In genomic region chr3:16247282-16248058, GRCh38 we compare ENCODE assay signal across 8 cellular contexts. TPM values are rescaled to one million over a fixed set of nuclear protein-coding genes. Genes with fewer than 3 reads are reported as not detected.
DNase-seq lines count a peak whose midpoint lies in the region; ATAC-seq and TF ChIP-seq lines count a peak whose summit lies in the region.

No MANE protein-coding gene starts in this region.

- H3K9me3 Mint-ChIP-seq in activated T-helper 1 cell treated with anti-CD3 and anti-CD28 coated beads, Interleukin-12 subunit alpha, Interleukin-12 subunit beta, Interleukin-2, Interleukin-4 antibody, amounts not matched to agents 30 ng/mL and 10 ng/mL and 1 ng/mL, durations not matched to agents 14 hours and 24 hours and 36 hours: no peaks in the 10 kb centered on the region

- H3K36me3 Mint-ChIP-seq in activated T-helper 1 cell treated with anti-CD3 and anti-CD28 coated beads, Interleukin-12 subunit alpha, Interleukin-12 subunit beta, Interleukin-2, Interleukin-4 antibody, amounts not matched to agents 30 ng/mL and 10 ng/mL and 1 ng/mL, durations not matched to agents 14 hours and 24 hours and 36 hours (ENCODE audit: low read depth): no peaks in the 10 kb centered on the region

- no peak overlapping the region for H3K4me3 ChIP-seq in fibroblast of villous mesenchyme (ENCODE audit: low read depth, low read length)

- no peak overlapping the region for H3K4me3 Mint-ChIP-seq in activated T-helper 1 cell treated with anti-CD3 and anti-CD28 coated beads, Interleukin-12 subunit alpha, Interleukin-12 subunit beta, Interleukin-2, Interleukin-4 antibody, amounts not matched to agents 30 ng/mL and 10 ng/mL and 1 ng/mL, durations not matched to agents 14 hours and 24 hours and 36 hours

- H3K27me3 Mint-ChIP-seq in activated T-helper 1 cell treated with anti-CD3 and anti-CD28 coated beads, Interleukin-12 subunit alpha, Interleukin-12 subunit beta, Interleukin-2, Interleukin-4 antibody, amounts not matched to agents 30 ng/mL and 10 ng/mL and 1 ng/mL, durations not matched to agents 14 hours and 24 hours and 36 hours (ENCODE audit: insufficient read depth): peaks cover 2% of the 10 kb centered on the region

- intact Hi-C loops in activated T-helper 1 cell treated with anti-CD3 and anti-CD28 coated beads, Interleukin-12 subunit alpha, Interleukin-12 subunit beta, Interleukin-2, Interleukin-4 antibody, amounts not matched to agents 30 ng/mL and 10 ng/mL and 1 ng/mL, durations not matched to agents 14 hours and 24 hours and 36 hours (cut with micrococcal nuclease): loop anchor here (1.0 to 5.0 kb wide), 6 partner anchors 35 to 1045 kb away; no protein-coding TSS in a partner anchor

- ATAC-seq in GM21825 (IDR thresholded peaks at IDR 0.05; ENCODE audit: unreplicated experiment): peak; percentile 80

- peaks cover 32% of the 10 kb centered on the region for H3K4me1 Mint-ChIP-seq in activated T-helper 1 cell treated with anti-CD3 and anti-CD28 coated beads, Interleukin-12 subunit alpha, Interleukin-12 subunit beta, Interleukin-2, Interleukin-4 antibody, amounts not matched to agents 30 ng/mL and 10 ng/mL and 1 ng/mL, durations not matched to agents 14 hours and 24 hours and 36 hours (ENCODE audit: low read depth)

- TF ChIP-seq CTCF in fibroblast of villous mesenchyme (IDR thresholded peaks at IDR 0.05; ENCODE audit: insufficient read depth, low read depth, low read length): peak; percentile 88

- no peak overlapping the region for H3K27ac Mint-ChIP-seq in activated T-helper 1 cell treated with anti-CD3 and anti-CD28 coated beads, Interleukin-12 subunit alpha, Interleukin-12 subunit beta, Interleukin-2, Interleukin-4 antibody, amounts not matched to agents 30 ng/mL and 10 ng/mL and 1 ng/mL, durations not matched to agents 14 hours and 24 hours and 36 hours

- DNase-seq in ELF-1 (ENCODE audit: low read depth, low spot score) (peak; percentile 80), Kasumi-1 (lab: John Stamatoyannopoulos, UW) (peak; percentile 86 to 89), RPMI7951 (ENCODE audit: low read depth) (peak; percentile 77), fibroblast of villous mesenchyme (ENCODE audit: low read depth) (peak; percentile 86), occipital lobe (lab: John Stamatoyannopoulos, UW) (peak; percentile 74), superior temporal gyrus (ENCODE audit: extremely low spot score) (peak; percentile 97)
- peak; percentile 70 for DNase-seq in activated T-helper 1 cell treated with anti-CD3 and anti-CD28 coated beads, Interleukin-12 subunit alpha, Interleukin-12 subunit beta, Interleukin-2, Interleukin-4 antibody, amounts not matched to agents 30 ng/mL and 10 ng/mL and 1 ng/mL, durations not matched to agents 14 hours and 24 hours and 36 hours (ENCODE audit: low spot score)

RNA-seq across cellular contexts. Expression of gene DPH3, which starts 17.3 kb away (rescaled TPM):
- 21.9 and 24.0 TPM in 2 replicates for total RNA-seq in RPMI7951 (2014; rRNA removed; shearing (Covaris generic))
- 28.1 and 36.6 TPM in 2 replicates for total RNA-seq in activated T-helper 1 cell treated with anti-CD3 and anti-CD28 coated beads, Interleukin-12 subunit alpha, Interleukin-12 subunit beta, Interleukin-2, Interleukin-4 antibody, amounts not matched to agents 30 ng/mL and 10 ng/mL and 1 ng/mL, durations not matched to agents 14 hours and 24 hours and 36 hours
- total RNA-seq in fibroblast of villous mesenchyme: 20.0 and 33.2 TPM in 2 replicates
- 18.7 TPM for total RNA-seq in occipital lobe

RNA-seq across cellular contexts. Expression of gene OXNAD1, which starts 17.5 kb away (rescaled TPM):
- 12.9 and 13.1 TPM in 2 replicates for total RNA-seq in RPMI7951 (2014; rRNA removed; shearing (Covaris generic))
- 29.5 and 31.1 TPM in 2 replicates for total RNA-seq in activated T-helper 1 cell treated with anti-CD3 and anti-CD28 coated beads, Interleukin-12 subunit alpha, Interleukin-12 subunit beta, Interleukin-2, Interleukin-4 antibody, amounts not matched to agents 30 ng/mL and 10 ng/mL and 1 ng/mL, durations not matched to agents 14 hours and 24 hours and 36 hours
- total RNA-seq in fibroblast of villous mesenchyme (9.0 and 9.5 TPM in 2 replicates), occipital lobe (16.4 TPM)
